11 cellular contexts compared by ENCODE assay signal in the genomic region with DNA sequence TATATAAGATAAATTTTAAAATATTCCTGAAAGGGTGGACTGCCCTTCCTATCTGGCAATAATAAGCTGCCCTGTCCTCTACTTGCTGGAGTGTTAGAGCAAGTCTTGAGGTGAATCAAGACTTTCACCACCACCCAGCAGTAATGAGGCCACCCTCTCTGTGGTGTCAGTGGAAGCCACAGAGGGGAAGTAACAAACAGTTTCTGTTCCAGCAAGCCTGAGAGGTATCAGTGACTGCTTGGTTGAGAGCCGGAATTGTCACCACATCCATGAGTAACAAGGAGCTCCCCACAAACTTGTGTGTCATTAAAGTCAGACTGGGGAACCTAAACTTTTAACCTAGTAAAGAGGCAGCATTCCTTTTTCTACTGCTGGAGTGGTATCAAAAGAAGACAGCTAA.
DNase-seq lines count a peak whose midpoint lies in the region; ATAC-seq, FAIRE-seq and TF ChIP-seq lines count a peak whose summit lies in the region.
"Had no signal": no experiment of that assay in that cellular context is flagged by ENCODE, and none has a peak within 500 bp of the region (broad histone marks: within the 10 kb centered on the region; RNA-seq: fewer than 3 reads in every experiment).

No MANE protein-coding gene starts in this region.

- H3K4me2 ChIP-seq in GM12878 (ENCODE audit: control insufficient read depth, insufficient read depth): no peak overlapping the region
- H3K4me2 ChIP-seq: KMS-11 had no signal

- FAIRE-seq in GM12878 (lab: Jason Lieb, UNC): no peak

- H3K9ac ChIP-seq in GM12878 (ENCODE audit: control insufficient read depth, insufficient read depth, low read length): no peak overlapping the region
- H3K9ac ChIP-seq: KMS-11 had no signal

- TF ChIP-seq POLR2A in GM12878 (IDR thresholded peaks at IDR 0.05; ENCODE audit: low read depth, low read length): no peak

- TF ChIP-seq CTCF in GM12865 (IDR thresholded peaks at IDR 0.05; ENCODE audit: insufficient read depth, low read depth, low read length, missing control alignments) (no peak), GM12878 (IDR thresholded peaks at IDR 0.05 in 2 of 3, conservative IDR thresholded peaks at IDR 0.05 in 1 of 3; ENCODE audit: control insufficient read depth in 2 of 3, extremely low read depth in 1 of 3, insufficient read depth in 1 of 3, low read depth in 3 of 3, low read length in 3 of 3) (no peak)

- POLR2A ChIA-PET in GM12878 (lab: Charles Lee): no interaction called here

- in situ Hi-C loops in GM12878 (cut with MboI): no loop called here

- SMC1A ChIA-PET in GM12878 (lab: Charles Lee; ENCODE audit: uncharacterized antibody, unreplicated experiment): interaction anchor here (0.9 to 2.3 kb wide), 12 partner anchors 9 to 422 kb away, joined by 3 to 11 read pairs (median 4); no protein-coding TSS in a partner anchor

- H3K27me3 ChIP-seq in GM12878 (replicated peaks in 1 of 2; ENCODE audit: control insufficient read depth in 2 of 2, insufficient read depth in 2 of 2, low read length in 1 of 2): no peaks in the 10 kb centered on the region

- intact Hi-C loops in GM12878 (cut with micrococcal nuclease; ENCODE audit: unreplicated experiment): loop anchor here (5.0 kb wide), 1 partner anchor 531 kb away; a partner anchor contains a TSS
- intact Hi-C loops in posterior cingulate gyrus (cut with DNase I): no loop called here

- RAD21 ChIA-PET in GM12878 (lab: Charles Lee; ENCODE audit: unreplicated experiment): interaction anchor here (0.5 to 2.2 kb wide), 10 partner anchors 8 to 514 kb away, joined by 3 to 8 read pairs (median 4); no protein-coding TSS in a partner anchor

- H3K36me3 ChIP-seq in GM12878 (ENCODE audit: control insufficient read depth in 2 of 2, insufficient read depth in 2 of 2, low read length in 1 of 2): no peaks in the 10 kb centered on the region
- H3K36me3 ChIP-seq: WERI-Rb-1 had no signal

- CTCF ChIA-PET in GM12878 (lab: Yijun Ruan, JAX): interaction anchor here (1.0 to 1.4 kb wide), 4 partner anchors 9 to 530 kb away, joined by 3 to 5 read pairs (median 4); no protein-coding TSS in a partner anchor

- BruUV-seq in GM12878 (replicated peaks; lab: Mats Ljungman, UMichigan): no TSS peak

- H3K4me1 ChIP-seq in GM12878 (ENCODE audit: control insufficient read depth, insufficient read depth, low read length): no peaks in the 10 kb centered on the region

- ATAC-seq in GM21447 (IDR thresholded peaks at IDR 0.05; ENCODE audit: unreplicated experiment) (peak; percentile 87), HG03457 (IDR thresholded peaks at IDR 0.05; ENCODE audit: unreplicated experiment) (peak; percentile 94), GM12878 (peak; percentile 100)

- H3K9me3 ChIP-seq in GM12878 (replicated peaks; ENCODE audit: control insufficient read depth, insufficient read depth, low read length): no peaks in the 10 kb centered on the region

- TF ChIP-seq RAD21 in GM12878 (IDR thresholded peaks at IDR 0.05; ENCODE audit: insufficient read depth, low read depth, low read length): no peak

- WGBS in GM12878 (ENCODE audit: insufficient coverage, insufficient replicate concordance, low lambda C conversion rate, missing lambda C conversion rate): 36% methylated on average over 1 of the region's 1 CpG

- DNase-seq in GM12865 (ENCODE audit: low read depth): peak; percentile 41
- DNase-seq in GM12878 (ENCODE audit: low read depth, low spot score): peak; percentile 33
- no peak for DNase-seq in posterior cingulate gyrus
- no peak for DNase-seq in midbrain (lab: John Stamatoyannopoulos, UW)
- DNase-seq in activated CD4-positive, alpha-beta T cell treated with anti-CD3 and anti-CD28 coated beads for 1 hour: no peak
- no peak for DNase-seq in RKO (ENCODE audit: low spot score)
- DNase-seq: WERI-Rb-1 had no signal

- TF ChIP-seq EP300 in GM12878 (IDR thresholded peaks at IDR 0.05; ENCODE audit: borderline replicate concordance in 1 of 2, control insufficient read depth in 1 of 2, low read depth in 2 of 2, low read length in 2 of 2): peak in 1 of 2 experiments; percentile 77; a peak in 1 of 4 replicates

- H3K4me3 ChIP-seq in GM12865 (ENCODE audit: low read depth, low read length) (no peak overlapping the region), GM12878 (no peak overlapping the region)
- H3K4me3 ChIP-seq: lung had no signal

- H3K79me2 ChIP-seq in GM12878 (ENCODE audit: control insufficient read depth, insufficient read depth, low read length): no peaks in the 10 kb centered on the region

- H2AFZ ChIP-seq in GM12878 (ENCODE audit: control insufficient read depth, low read depth, low read length): no peak overlapping the region

- no peaks in the 10 kb centered on the region for H4K20me1 ChIP-seq in GM12878 (ENCODE audit: control insufficient read depth, insufficient read depth)

- H3K27ac ChIP-seq in GM12878 (ENCODE audit: control insufficient read depth, insufficient read depth): no peak overlapping the region
- H3K27ac ChIP-seq: KMS-11, WERI-Rb-1 had no signal

TF ChIP-seq in GM12878, 131 proteins besides CTCF, POLR2A, EP300 and RAD21 (continues in another document):
- no peak for TF ChIP-seq SMAD1 (IDR thresholded peaks at IDR 0.05; ENCODE audit: low read depth, partially characterized antibody)
- TF ChIP-seq MTA3 (IDR thresholded peaks at IDR 0.05; ENCODE audit: borderline replicate concordance, low read length): no peak
- peak; percentile 96 to 97 for TF ChIP-seq IKZF2 (IDR thresholded peaks at IDR 0.05)
- TF ChIP-seq ETV6 (conservative IDR thresholded peaks at IDR 0.05 in 1 of 2, IDR thresholded peaks at IDR 0.05 in 1 of 2; ENCODE audit: borderline replicate concordance in 1 of 2, low read depth in 1 of 2): peak in 1 of 2 experiments; percentile 44; a peak in 1 of 4 replicates
- no peak for TF ChIP-seq MYB (IDR thresholded peaks at IDR 0.05; ENCODE audit: borderline replicate concordance, low read depth, low read length)
- peak; percentile 95 for TF ChIP-seq DPF2 (IDR thresholded peaks at IDR 0.05)
- peak; percentile 53; the same call in 1 of the 2 replicates for TF ChIP-seq NR2F1 (conservative IDR thresholded peaks at IDR 0.05)
- no peak for TF ChIP-seq NR2C1 (IDR thresholded peaks at IDR 0.05)
- TF ChIP-seq IKZF1 (conservative IDR thresholded peaks at IDR 0.05): peak; percentile 92
- TF ChIP-seq EGR1 (IDR thresholded peaks at IDR 0.05; ENCODE audit: borderline replicate concordance in 1 of 2, low read depth in 2 of 2, low read length in 2 of 2): no peak
- TF ChIP-seq SP1 (IDR thresholded peaks at IDR 0.05; ENCODE audit: low read depth, low read length): no peak
- no peak for TF ChIP-seq NFYA (IDR thresholded peaks at IDR 0.05; ENCODE audit: borderline replicate concordance, low read depth, low read length)
- TF ChIP-seq, protein P1, sequence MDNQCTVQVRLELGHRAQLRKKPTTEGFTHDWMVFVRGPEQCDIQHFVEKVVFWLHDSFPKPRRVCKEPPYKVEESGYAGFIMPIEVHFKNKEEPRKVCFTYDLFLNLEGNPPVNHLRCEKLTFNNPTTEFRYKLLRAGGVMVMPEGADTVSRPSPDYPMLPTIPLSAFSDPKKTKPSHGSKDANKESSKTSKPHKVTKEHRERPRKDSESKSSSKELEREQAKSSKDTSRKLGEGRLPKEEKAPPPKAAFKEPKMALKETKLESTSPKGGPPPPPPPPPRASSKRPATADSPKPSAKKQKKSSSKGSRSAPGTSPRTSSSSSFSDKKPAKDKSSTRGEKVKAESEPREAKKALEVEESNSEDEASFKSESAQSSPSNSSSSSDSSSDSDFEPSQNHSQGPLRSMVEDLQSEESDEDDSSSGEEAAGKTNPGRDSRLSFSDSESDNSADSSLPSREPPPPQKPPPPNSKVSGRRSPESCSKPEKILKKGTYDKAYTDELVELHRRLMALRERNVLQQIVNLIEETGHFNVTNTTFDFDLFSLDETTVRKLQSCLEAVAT (IDR thresholded peaks at IDR 0.05): peak; percentile 86
- TF ChIP-seq ZNF622 (IDR thresholded peaks at IDR 0.05): no peak
- no peak for TF ChIP-seq TCF12 (IDR thresholded peaks at IDR 0.05; ENCODE audit: low read depth, low read length)
- TF ChIP-seq PAX5 (IDR thresholded peaks at IDR 0.05; ENCODE audit: borderline replicate concordance, low read depth, low read length): peak; percentile 55
- TF ChIP-seq BMI1 (IDR thresholded peaks at IDR 0.05; ENCODE audit: borderline replicate concordance): peak; percentile 23; the same call in 1 of the 2 replicates
- TF ChIP-seq, protein P2, sequence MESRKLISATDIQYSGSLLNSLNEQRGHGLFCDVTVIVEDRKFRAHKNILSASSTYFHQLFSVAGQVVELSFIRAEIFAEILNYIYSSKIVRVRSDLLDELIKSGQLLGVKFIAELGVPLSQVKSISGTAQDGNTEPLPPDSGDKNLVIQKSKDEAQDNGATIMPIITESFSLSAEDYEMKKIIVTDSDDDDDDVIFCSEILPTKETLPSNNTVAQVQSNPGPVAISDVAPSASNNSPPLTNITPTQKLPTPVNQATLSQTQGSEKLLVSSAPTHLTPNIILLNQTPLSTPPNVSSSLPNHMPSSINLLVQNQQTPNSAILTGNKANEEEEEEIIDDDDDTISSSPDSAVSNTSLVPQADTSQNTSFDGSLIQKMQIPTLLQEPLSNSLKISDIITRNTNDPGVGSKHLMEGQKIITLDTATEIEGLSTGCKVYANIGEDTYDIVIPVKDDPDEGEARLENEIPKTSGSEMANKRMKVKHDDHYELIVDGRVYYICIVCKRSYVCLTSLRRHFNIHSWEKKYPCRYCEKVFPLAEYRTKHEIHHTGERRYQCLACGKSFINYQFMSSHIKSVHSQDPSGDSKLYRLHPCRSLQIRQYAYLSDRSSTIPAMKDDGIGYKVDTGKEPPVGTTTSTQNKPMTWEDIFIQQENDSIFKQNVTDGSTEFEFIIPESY (IDR thresholded peaks at IDR 0.05): no peak
- TF ChIP-seq, protein P3, sequence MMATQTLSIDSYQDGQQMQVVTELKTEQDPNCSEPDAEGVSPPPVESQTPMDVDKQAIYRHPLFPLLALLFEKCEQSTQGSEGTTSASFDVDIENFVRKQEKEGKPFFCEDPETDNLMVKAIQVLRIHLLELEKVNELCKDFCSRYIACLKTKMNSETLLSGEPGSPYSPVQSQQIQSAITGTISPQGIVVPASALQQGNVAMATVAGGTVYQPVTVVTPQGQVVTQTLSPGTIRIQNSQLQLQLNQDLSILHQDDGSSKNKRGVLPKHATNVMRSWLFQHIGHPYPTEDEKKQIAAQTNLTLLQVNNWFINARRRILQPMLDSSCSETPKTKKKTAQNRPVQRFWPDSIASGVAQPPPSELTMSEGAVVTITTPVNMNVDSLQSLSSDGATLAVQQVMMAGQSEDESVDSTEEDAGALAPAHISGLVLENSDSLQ (IDR thresholded peaks at IDR 0.05): no peak
- no peak for TF ChIP-seq CHD1 (IDR thresholded peaks at IDR 0.05; ENCODE audit: low read depth, low read length)
- TF ChIP-seq ZNF384 (IDR thresholded peaks at IDR 0.05; ENCODE audit: borderline replicate concordance, low read depth, low read length): no peak
- TF ChIP-seq RCOR1 (conservative IDR thresholded peaks at IDR 0.05; ENCODE audit: low read depth, low read length): no peak
- no peak for TF ChIP-seq MEF2B (IDR thresholded peaks at IDR 0.05; ENCODE audit: partially characterized antibody, poor library complexity, severe bottlenecking)

Comparison
In these comparisons a context has a peak if more than half of its experiments do, and no peak if none do; other contexts are left out.
1. DNase-seq: peak in GM12865 (single experiment) and GM12878 (single experiment); none in posterior cingulate gyrus (0 of 10), midbrain (single experiment), activated CD4-positive, alpha-beta T cell treated with anti-CD3 and anti-CD28 coated beads for 1 hour (single experiment) and RKO (single experiment).
2. Peak in every context shown above with its lines, with median percentiles within 50 percentile points of each other: ATAC-seq.